Comparison of ENCODE assay signal across 2 cellular contexts in genomic region chr3:64382171-64382570, GRCh38.
TF ChIP-seq lines count a peak whose summit lies in the region.

No MANE protein-coding gene starts in this region.

TF ChIP-seq in IMR-90, 13 proteins besides CTCF, POLR2A, EP300 and RAD21:
- TF ChIP-seq MAZ (IDR thresholded peaks at IDR 0.05; ENCODE audit: borderline replicate concordance, low read depth, low read length) (no peak), USF2 (IDR thresholded peaks at IDR 0.05; ENCODE audit: low read depth, low read length) (no peak), CHD1 (IDR thresholded peaks at IDR 0.05; ENCODE audit: low read depth, low read length) (no peak), BHLHE40 (IDR thresholded peaks at IDR 0.05; ENCODE audit: low read depth, low read length) (no peak), MXI1 (IDR thresholded peaks at IDR 0.05; ENCODE audit: borderline replicate concordance, low read depth, low read length) (no peak), CEBPB (IDR thresholded peaks at IDR 0.05; ENCODE audit: low read depth, low read length) (no peak), MAFK (IDR thresholded peaks at IDR 0.05; ENCODE audit: low read depth, low read length) (no peak), NFE2L2 (IDR thresholded peaks at IDR 0.05; ENCODE audit: low read depth, low read length) (no peak)

TF ChIP-seq in endothelial cell of umbilical vein, 7 proteins besides CTCF, POLR2A, EP300 and RAD21:
- TF ChIP-seq FOS (IDR thresholded peaks at IDR 0.05; ENCODE audit: borderline replicate concordance, insufficient read depth, low read length) (no peak), JUN (IDR thresholded peaks at IDR 0.05; ENCODE audit: borderline replicate concordance, insufficient read depth, insufficient read length, low read depth) (no peak), MAX (IDR thresholded peaks at IDR 0.05; ENCODE audit: insufficient read depth, insufficient read length) (no peak), EZH2 (IDR thresholded peaks at IDR 0.05; ENCODE audit: borderline replicate concordance, low read depth, low read length, severe bottlenecking) (no peak), GATA2 (IDR thresholded peaks at IDR 0.05; ENCODE audit: insufficient read depth, insufficient read length, low read depth, low read length) (no peak), MYC (IDR thresholded peaks at IDR 0.05; ENCODE audit: low read depth, low read length) (no peak), POLR2AphosphoS5 (IDR thresholded peaks at IDR 0.05; ENCODE audit: insufficient read depth, low read depth, low read length) (no peak)
TF ChIP-seq in endothelial cell of umbilical vein: peak in this region for 0.
